ENCODE assay signal across 9 cellular contexts in the genomic region with DNA sequence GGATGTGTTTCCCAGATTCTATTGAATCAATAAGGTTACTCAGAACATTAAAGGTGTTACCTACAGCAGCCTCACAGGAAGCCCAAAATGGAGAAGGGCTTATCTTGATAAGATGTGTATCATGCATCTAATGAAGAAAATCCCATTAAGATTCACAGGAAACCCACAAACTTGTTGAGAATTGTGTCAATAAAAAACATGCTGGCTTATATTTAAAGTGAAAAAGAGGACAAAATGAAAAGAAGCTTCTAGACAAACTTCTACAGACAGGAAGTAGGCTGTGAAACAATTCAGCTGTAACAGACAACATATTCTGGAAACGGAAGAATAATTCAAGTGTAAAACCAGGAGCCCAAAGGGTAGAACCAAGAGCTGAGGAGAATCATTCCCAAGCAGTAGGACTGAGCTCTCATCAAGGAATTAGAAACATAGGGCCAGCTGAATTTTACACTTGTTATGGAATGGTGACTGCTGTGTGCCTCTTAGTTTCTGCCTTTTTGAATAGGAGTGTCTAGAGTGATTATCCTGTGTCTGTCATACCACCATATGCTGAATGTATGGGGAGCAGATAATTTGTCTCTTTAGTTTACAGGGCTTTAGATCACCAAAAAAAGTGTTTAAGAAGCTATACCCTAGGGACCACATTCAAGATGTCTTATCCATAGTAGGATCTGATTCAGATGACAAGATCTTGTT. TPM values are rescaled to one million over a fixed set of nuclear protein-coding genes. Genes with fewer than 3 reads are reported as not detected.
A peak's percentile ranks its signal among the peaks of the same experiment; 100 is the strongest.
DNase-seq lines count a peak whose midpoint lies in the region; ATAC-seq, FAIRE-seq and TF ChIP-seq lines count a peak whose summit lies in the region.
"Had no signal": no experiment of that assay in that cellular context is flagged by ENCODE, and none has a peak within 500 bp of the region (broad histone marks: within the 10 kb centered on the region; RNA-seq: fewer than 3 reads in every experiment).

No MANE protein-coding gene starts in this region.

- H3K4me3 ChIP-seq in DOHH2 (ENCODE audit: low read length), result peak overlapping the region; percentile 53

- H3K36me3 ChIP-seq in DOHH2 (ENCODE audit: control insufficient read depth, low read length), result peaks cover 78% of the 10 kb centered on the region

- peaks cover 100% of the 10 kb centered on the region for H3K79me2 ChIP-seq in DOHH2 (ENCODE audit: control insufficient read depth, low read length)

- peak overlapping the region; percentile 67 for H3K4me2 ChIP-seq in DOHH2 (ENCODE audit: low read length)

- in situ Hi-C loops in KBM-7 (cut with MboI; ENCODE audit: low pct_unique_long_range_greater_than_20kb, low sequenced_read_pairs), result no loop called here

- FAIRE-seq in H54 (lab: Jason Lieb, UNC), result no peak
- FAIRE-seq: H1 had no signal

- peaks cover 25% of the 10 kb centered on the region for H4K20me1 ChIP-seq in DOHH2 (ENCODE audit: control insufficient read depth, insufficient read depth, low read depth, low read length)

- TF ChIP-seq CTCF in DOHH2 (IDR thresholded peaks at IDR 0.05; ENCODE audit: low read depth, low read length, poor library complexity, severe bottlenecking) (no peak), progenitor cell of endocrine pancreas (IDR thresholded peaks at IDR 0.05; ENCODE audit: unreplicated experiment) (no peak)

- TF ChIP-seq POLR2A in H54 (IDR thresholded peaks at IDR 0.05; ENCODE audit: low read depth, low read length), result no peak

- peak overlapping the region; percentile 70 for H3K4me3 Mint-ChIP-seq in central memory CD8-positive, alpha-beta T cell
- H3K4me3 Mint-ChIP-seq in progenitor cell of endocrine pancreas (ENCODE audit: low read depth), result no peak overlapping the region

- no peaks in the 10 kb centered on the region for H3K9me3 ChIP-seq in DOHH2 (ENCODE audit: control insufficient read depth, insufficient read depth, low read length)

- DNase-seq in KBM-7 (peak; percentile 39), progenitor cell of endocrine pancreas (ENCODE audit: low spot score, unreplicated experiment) (no peak), NCI-H146 (lab: John Stamatoyannopoulos, UW) (no peak), SIG-M5 treated with dmso at 0.1 percent for 504 hours (lab: John Stamatoyannopoulos, UW; ENCODE audit: unreplicated experiment) (no peak), H54 (ENCODE audit: insufficient read length, low spot score) (no peak)
- DNase-seq in central memory CD8-positive, alpha-beta T cell (ENCODE audit: low spot score in 2 of 2), result no peak
- no peak for DNase-seq in activated effector memory CD4-positive, alpha-beta T cell treated with anti-CD3 and anti-CD28 coated beads, Interleukin-2, amount 50 U/mL, for 16 hours

- H3F3A ChIP-seq in DOHH2 (ENCODE audit: control insufficient read depth, insufficient read depth), result peaks cover 18% of the 10 kb centered on the region

- H3K27ac ChIP-seq in DOHH2 (ENCODE audit: low read depth, low read length), result peak overlapping the region; percentile 77

- peak; percentile 78 for ATAC-seq in central memory CD8-positive, alpha-beta T cell (replicated peaks; ENCODE audit: extremely low read depth, poor library complexity, severe bottlenecking)

- no peaks in the 10 kb centered on the region for H3K27me3 ChIP-seq in DOHH2 (ENCODE audit: control insufficient read depth, low read length)

- no peaks in the 10 kb centered on the region for H3K27me3 Mint-ChIP-seq in central memory CD8-positive, alpha-beta T cell
- no peaks in the 10 kb centered on the region for H3K27me3 Mint-ChIP-seq in progenitor cell of endocrine pancreas

- peaks cover 72% of the 10 kb centered on the region for H3K4me1 ChIP-seq in DOHH2 (ENCODE audit: control insufficient read depth, low read length)

- H3K9me3 Mint-ChIP-seq in central memory CD8-positive, alpha-beta T cell, result no peaks in the 10 kb centered on the region
- H3K9me3 Mint-ChIP-seq in progenitor cell of endocrine pancreas (ENCODE audit: low read depth), result no peaks in the 10 kb centered on the region

- H3K4me1 Mint-ChIP-seq in central memory CD8-positive, alpha-beta T cell, result peaks cover 58% of the 10 kb centered on the region
- H3K4me1 Mint-ChIP-seq in progenitor cell of endocrine pancreas (ENCODE audit: low read depth), result peaks cover 4% of the 10 kb centered on the region

- H3K27ac Mint-ChIP-seq in central memory CD8-positive, alpha-beta T cell (ENCODE audit: low read depth), result peak overlapping the region; percentile 92
- peak overlapping the region; percentile 63 for H3K27ac Mint-ChIP-seq in progenitor cell of endocrine pancreas

- no peaks in the 10 kb centered on the region for H3K9me2 ChIP-seq in DOHH2 (replicated peaks; ENCODE audit: control insufficient read depth, low read length)

- H3K36me3 Mint-ChIP-seq in central memory CD8-positive, alpha-beta T cell (ENCODE audit: insufficient read depth), result peaks cover 7% of the 10 kb centered on the region
- H3K36me3 Mint-ChIP-seq in progenitor cell of endocrine pancreas (ENCODE audit: insufficient read depth), result peaks cover 4% of the 10 kb centered on the region

RNA-seq across cellular contexts. Expression of gene IMMT, which starts 9.6 kb away (rescaled TPM):
- 90.1 and 94.1 TPM in 2 replicates for total RNA-seq in progenitor cell of endocrine pancreas

RNA-seq across cellular contexts. Expression of gene MRPL35, which starts 13.6 kb away (rescaled TPM):
- total RNA-seq in progenitor cell of endocrine pancreas, result 28.1 and 31.8 TPM in 2 replicates
